Comparison of ENCODE assay signal across 14 cellular contexts in genomic region chr5:143128412-143129071, GRCh38.
DNase-seq lines count a peak whose midpoint lies in the region; ATAC-seq and TF ChIP-seq lines count a peak whose summit lies in the region.
"Had no signal": no experiment of that assay in that cellular context is flagged by ENCODE, and none has a peak within 500 bp of the region (broad histone marks: within the 10 kb centered on the region; RNA-seq: fewer than 3 reads in every experiment).

No MANE protein-coding gene starts in this region.

- H3K9me3 ChIP-seq in heart left ventricle = no peaks in the 10 kb centered on the region
- no peaks in the 10 kb centered on the region for H3K9me3 ChIP-seq in neutrophil
- H3K9me3 ChIP-seq: adrenal gland, thyroid gland had no signal

- no peak for TF ChIP-seq POLR2A in heart left ventricle (IDR thresholded peaks at IDR 0.05)

- TF ChIP-seq CTCF in AG10803 (conservative IDR thresholded peaks at IDR 0.05; ENCODE audit: low read length) (no peak), heart left ventricle (IDR thresholded peaks at IDR 0.05) (no peak), neutrophil (IDR thresholded peaks at IDR 0.05) (no peak)

- intact Hi-C loops in heart left ventricle (cut with DNase I) = loop anchor here in 2 of 10 donors (2.0 to 5.0 kb wide), 3 partner anchors 70 to 84 kb away; no protein-coding TSS in a partner anchor

- WGBS in heart left ventricle, 4 donors = 65 to 77% (median 72%) methylated on average over 7 of the region's 7 CpGs

- ATAC-seq in heart left ventricle (peak in 2 of 4 donors; percentile 21 to 27), GM19467 (IDR thresholded peaks at IDR 0.05; ENCODE audit: unreplicated experiment) (no peak), GM21717 (IDR thresholded peaks at IDR 0.05; ENCODE audit: unreplicated experiment) (no peak), GM18502 (IDR thresholded peaks at IDR 0.05; ENCODE audit: poor library complexity, unreplicated experiment) (no peak), GM18870 (IDR thresholded peaks at IDR 0.05; ENCODE audit: unreplicated experiment) (no peak)

- H3K4me1 ChIP-seq in heart left ventricle (peaks cover 3 to 84% (median 63%) of the 10 kb centered on the region in 12 donors), neutrophil (ENCODE audit: control insufficient read depth in 1 of 2, insufficient read depth in 1 of 2, low read depth in 1 of 2, low read length in 1 of 2) (peaks cover 12 to 30% of the 10 kb centered on the region in 2 experiments)

- peak overlapping the region in 10 of 12 donors; percentile 1 to 78 (median 38) for H3K27ac ChIP-seq in heart left ventricle
- peak overlapping the region; percentile 14 for H3K27ac ChIP-seq in neutrophil
- H3K27ac ChIP-seq: adrenal gland, thyroid gland had no signal

- H3K36me3 ChIP-seq in heart left ventricle (peaks cover 0 to under 1% (median 0%) of the 10 kb centered on the region in 9 donors), neutrophil (no peaks in the 10 kb centered on the region)
- H3K36me3 ChIP-seq: adrenal gland, thyroid gland had no signal

- H3K27me3 ChIP-seq in heart left ventricle (no peaks in the 10 kb centered on the region), neutrophil (no peaks in the 10 kb centered on the region)
- H3K27me3 ChIP-seq: adrenal gland, thyroid gland had no signal

- H3K4me3 ChIP-seq in AG10803 (ENCODE audit: low read length) (no peak overlapping the region), heart left ventricle (no peak overlapping the region), neutrophil (ENCODE audit: low read depth in 1 of 2, low read length in 1 of 2) (no peak overlapping the region)
- H3K4me3 ChIP-seq: adrenal gland, thyroid gland had no signal

- DNase-seq in AG10803 (ENCODE audit: low read depth) (peak; percentile 11), NCI-H524 (lab: John Stamatoyannopoulos, UW) (peak; percentile 82 to 93), heart left ventricle (no peak)
- DNase-seq: activated CD4-positive, alpha-beta memory T cell treated with anti-CD3 and anti-CD28 coated beads for 36 hours; endodermal cell; H7; NCI-H2171 treated with DMSO at 0.1 percent for 48 hours; thyroid gland had no signal

Comparison
In these comparisons a context has a peak if more than half of its experiments do, and no peak if none do; other contexts are left out.
1. DNase-seq: peak in AG10803 (single experiment) and NCI-H524 (2 of 2); none in heart left ventricle (0 of 5).